1 cellular context compared by ENCODE assay signal in the genomic region with DNA sequence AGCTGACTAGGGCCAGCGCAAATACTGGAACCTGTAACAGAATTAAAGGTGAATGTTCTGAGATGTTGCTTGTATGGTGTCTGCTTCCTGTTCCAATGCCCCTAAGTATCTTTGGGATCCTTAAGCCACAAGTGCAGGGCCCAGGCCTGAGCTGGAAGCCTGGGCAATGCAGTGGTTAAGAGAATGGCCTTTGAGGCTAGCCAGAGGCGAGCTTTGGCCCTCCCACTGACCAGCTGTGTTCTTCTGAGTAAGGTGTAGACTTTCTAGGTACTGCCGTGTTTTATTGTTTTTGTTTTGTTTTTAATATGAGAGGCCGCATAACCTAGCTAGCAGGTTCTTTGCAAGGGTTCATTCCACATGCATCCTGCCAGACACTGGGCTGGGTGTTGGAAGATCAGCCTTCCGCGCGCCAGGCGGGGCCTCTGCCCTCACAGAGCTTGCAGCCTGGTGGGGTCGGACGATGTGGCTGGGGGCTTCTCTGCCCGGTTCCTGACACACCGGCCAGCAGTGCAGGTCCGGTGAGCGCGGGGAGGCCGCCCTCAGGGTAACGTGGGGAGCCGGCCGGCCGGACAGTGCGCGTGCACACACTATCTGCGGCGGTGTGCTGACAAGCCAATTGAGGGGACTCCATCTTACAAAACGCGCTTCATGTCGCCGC.
TF ChIP-seq lines count a peak whose summit lies in the region.

No MANE protein-coding gene starts in this region.

TF ChIP-seq in H1, 55 proteins besides CTCF, POLR2A, EP300 and RAD21:
- TF ChIP-seq, protein P1, sequence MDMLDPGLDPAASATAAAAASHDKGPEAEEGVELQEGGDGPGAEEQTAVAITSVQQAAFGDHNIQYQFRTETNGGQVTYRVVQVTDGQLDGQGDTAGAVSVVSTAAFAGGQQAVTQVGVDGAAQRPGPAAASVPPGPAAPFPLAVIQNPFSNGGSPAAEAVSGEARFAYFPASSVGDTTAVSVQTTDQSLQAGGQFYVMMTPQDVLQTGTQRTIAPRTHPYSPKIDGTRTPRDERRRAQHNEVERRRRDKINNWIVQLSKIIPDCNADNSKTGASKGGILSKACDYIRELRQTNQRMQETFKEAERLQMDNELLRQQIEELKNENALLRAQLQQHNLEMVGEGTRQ (IDR thresholded peaks at IDR 0.05; ENCODE audit: low read length), result no peak
- TF ChIP-seq PHF8 (conservative IDR thresholded peaks at IDR 0.05; ENCODE audit: low read depth, low read length), result no peak
- TF ChIP-seq BRCA1 (IDR thresholded peaks at IDR 0.05; ENCODE audit: low read depth, low read length), result no peak
- TF ChIP-seq SP2 (IDR thresholded peaks at IDR 0.05; ENCODE audit: low read length), result no peak
- TF ChIP-seq KDM4A (IDR thresholded peaks at IDR 0.05; ENCODE audit: low read depth, low read length, severe bottlenecking), result no peak
- TF ChIP-seq KDM5A (IDR thresholded peaks at IDR 0.05; ENCODE audit: low read length), result no peak
- no peak for TF ChIP-seq TBP (IDR thresholded peaks at IDR 0.05; ENCODE audit: low read depth, low read length)
- no peak for TF ChIP-seq TAF1 (IDR thresholded peaks at IDR 0.05; ENCODE audit: low read depth, low read length)
- TF ChIP-seq CREB1 (IDR thresholded peaks at IDR 0.05), result no peak
- TF ChIP-seq BACH1 (IDR thresholded peaks at IDR 0.05; ENCODE audit: low read length), result no peak
- TF ChIP-seq JUND (IDR thresholded peaks at IDR 0.05; ENCODE audit: low read length), result no peak
- TF ChIP-seq ASH2L (IDR thresholded peaks at IDR 0.05; ENCODE audit: low read length), result no peak
- TF ChIP-seq, protein P2, sequence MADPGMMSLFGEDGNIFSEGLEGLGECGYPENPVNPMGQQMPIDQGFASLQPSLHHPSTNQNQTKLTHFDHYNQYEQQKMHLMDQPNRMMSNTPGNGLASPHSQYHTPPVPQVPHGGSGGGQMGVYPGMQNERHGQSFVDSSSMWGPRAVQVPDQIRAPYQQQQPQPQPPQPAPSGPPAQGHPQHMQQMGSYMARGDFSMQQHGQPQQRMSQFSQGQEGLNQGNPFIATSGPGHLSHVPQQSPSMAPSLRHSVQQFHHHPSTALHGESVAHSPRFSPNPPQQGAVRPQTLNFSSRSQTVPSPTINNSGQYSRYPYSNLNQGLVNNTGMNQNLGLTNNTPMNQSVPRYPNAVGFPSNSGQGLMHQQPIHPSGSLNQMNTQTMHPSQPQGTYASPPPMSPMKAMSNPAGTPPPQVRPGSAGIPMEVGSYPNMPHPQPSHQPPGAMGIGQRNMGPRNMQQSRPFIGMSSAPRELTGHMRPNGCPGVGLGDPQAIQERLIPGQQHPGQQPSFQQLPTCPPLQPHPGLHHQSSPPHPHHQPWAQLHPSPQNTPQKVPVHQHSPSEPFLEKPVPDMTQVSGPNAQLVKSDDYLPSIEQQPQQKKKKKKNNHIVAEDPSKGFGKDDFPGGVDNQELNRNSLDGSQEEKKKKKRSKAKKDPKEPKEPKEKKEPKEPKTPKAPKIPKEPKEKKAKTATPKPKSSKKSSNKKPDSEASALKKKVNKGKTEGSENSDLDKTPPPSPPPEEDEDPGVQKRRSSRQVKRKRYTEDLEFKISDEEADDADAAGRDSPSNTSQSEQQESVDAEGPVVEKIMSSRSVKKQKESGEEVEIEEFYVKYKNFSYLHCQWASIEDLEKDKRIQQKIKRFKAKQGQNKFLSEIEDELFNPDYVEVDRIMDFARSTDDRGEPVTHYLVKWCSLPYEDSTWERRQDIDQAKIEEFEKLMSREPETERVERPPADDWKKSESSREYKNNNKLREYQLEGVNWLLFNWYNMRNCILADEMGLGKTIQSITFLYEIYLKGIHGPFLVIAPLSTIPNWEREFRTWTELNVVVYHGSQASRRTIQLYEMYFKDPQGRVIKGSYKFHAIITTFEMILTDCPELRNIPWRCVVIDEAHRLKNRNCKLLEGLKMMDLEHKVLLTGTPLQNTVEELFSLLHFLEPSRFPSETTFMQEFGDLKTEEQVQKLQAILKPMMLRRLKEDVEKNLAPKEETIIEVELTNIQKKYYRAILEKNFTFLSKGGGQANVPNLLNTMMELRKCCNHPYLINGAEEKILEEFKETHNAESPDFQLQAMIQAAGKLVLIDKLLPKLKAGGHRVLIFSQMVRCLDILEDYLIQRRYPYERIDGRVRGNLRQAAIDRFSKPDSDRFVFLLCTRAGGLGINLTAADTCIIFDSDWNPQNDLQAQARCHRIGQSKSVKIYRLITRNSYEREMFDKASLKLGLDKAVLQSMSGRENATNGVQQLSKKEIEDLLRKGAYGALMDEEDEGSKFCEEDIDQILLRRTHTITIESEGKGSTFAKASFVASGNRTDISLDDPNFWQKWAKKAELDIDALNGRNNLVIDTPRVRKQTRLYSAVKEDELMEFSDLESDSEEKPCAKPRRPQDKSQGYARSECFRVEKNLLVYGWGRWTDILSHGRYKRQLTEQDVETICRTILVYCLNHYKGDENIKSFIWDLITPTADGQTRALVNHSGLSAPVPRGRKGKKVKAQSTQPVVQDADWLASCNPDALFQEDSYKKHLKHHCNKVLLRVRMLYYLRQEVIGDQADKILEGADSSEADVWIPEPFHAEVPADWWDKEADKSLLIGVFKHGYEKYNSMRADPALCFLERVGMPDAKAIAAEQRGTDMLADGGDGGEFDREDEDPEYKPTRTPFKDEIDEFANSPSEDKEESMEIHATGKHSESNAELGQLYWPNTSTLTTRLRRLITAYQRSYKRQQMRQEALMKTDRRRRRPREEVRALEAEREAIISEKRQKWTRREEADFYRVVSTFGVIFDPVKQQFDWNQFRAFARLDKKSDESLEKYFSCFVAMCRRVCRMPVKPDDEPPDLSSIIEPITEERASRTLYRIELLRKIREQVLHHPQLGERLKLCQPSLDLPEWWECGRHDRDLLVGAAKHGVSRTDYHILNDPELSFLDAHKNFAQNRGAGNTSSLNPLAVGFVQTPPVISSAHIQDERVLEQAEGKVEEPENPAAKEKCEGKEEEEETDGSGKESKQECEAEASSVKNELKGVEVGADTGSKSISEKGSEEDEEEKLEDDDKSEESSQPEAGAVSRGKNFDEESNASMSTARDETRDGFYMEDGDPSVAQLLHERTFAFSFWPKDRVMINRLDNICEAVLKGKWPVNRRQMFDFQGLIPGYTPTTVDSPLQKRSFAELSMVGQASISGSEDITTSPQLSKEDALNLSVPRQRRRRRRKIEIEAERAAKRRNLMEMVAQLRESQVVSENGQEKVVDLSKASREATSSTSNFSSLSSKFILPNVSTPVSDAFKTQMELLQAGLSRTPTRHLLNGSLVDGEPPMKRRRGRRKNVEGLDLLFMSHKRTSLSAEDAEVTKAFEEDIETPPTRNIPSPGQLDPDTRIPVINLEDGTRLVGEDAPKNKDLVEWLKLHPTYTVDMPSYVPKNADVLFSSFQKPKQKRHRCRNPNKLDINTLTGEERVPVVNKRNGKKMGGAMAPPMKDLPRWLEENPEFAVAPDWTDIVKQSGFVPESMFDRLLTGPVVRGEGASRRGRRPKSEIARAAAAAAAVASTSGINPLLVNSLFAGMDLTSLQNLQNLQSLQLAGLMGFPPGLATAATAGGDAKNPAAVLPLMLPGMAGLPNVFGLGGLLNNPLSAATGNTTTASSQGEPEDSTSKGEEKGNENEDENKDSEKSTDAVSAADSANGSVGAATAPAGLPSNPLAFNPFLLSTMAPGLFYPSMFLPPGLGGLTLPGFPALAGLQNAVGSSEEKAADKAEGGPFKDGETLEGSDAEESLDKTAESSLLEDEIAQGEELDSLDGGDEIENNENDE (IDR thresholded peaks at IDR 0.05; ENCODE audit: insufficient replicate concordance, low read length), result no peak
- TF ChIP-seq TCF12 (IDR thresholded peaks at IDR 0.05; ENCODE audit: low read depth, low read length), result no peak
- TF ChIP-seq POLR2AphosphoS5 (IDR thresholded peaks at IDR 0.05; ENCODE audit: low read depth, low read length), result no peak
- TF ChIP-seq HDAC2 (IDR thresholded peaks at IDR 0.05; ENCODE audit: borderline replicate concordance in 1 of 2, low read depth in 2 of 2, low read length in 2 of 2), result no peak
TF ChIP-seq in H1: peak in this region for 0.
